ENCODE assay signal across 22 cellular contexts in the genomic region with DNA sequence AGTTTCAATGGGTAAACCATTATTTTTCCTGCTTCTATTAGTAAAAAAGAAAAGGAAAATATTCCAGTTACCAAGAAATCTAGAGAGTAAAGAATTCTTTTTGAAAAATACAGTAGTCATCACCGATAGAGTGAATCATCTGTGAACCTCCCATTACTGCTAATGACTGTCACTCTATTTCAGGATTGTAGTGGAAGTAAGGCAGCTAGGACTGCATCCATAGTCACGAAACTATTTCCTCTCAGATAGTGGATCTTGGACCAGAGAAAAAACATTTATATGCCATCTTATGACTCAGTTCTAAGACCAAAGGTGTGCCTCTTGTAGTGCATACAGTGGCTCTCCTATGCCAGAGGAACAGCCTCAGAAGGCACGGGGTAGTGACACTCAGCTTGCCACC.
DNase-seq lines count a peak whose midpoint lies in the region; FAIRE-seq and TF ChIP-seq lines count a peak whose summit lies in the region.
"Had no signal": no experiment of that assay in that cellular context is flagged by ENCODE, and none has a peak within 500 bp of the region (broad histone marks: within the 10 kb centered on the region; RNA-seq: fewer than 3 reads in every experiment).

No MANE protein-coding gene starts in this region.

- no peak overlapping the region for H3K18ac ChIP-seq in mesendoderm (ENCODE audit: low read length)

- H3K27me3 Mint-ChIP-seq in HFFc6 (ENCODE audit: insufficient read depth), result peaks cover 2% of the 10 kb centered on the region; the same call in 1 of the 2 replicates
- H3K27me3 Mint-ChIP-seq: activated B cell treated with CpG ODN at 0.5 μM for 24 hours; activated naive CD4-positive, alpha-beta T cell treated with anti-CD3 and anti-CD28 coated beads, Interleukin-2, amount 50 U/mL, for 24 hours; dendritic cell treated with granulocyte-macrophage colony-stimulating factor and Interleukin-4, amounts not matched to agents 40 ng/mL and 50 ng/mL, for 4 days had no signal

- no peak overlapping the region for H2BK120ac ChIP-seq in mesendoderm (ENCODE audit: low read depth, low read length)

- H3K79me1 ChIP-seq in mesendoderm (ENCODE audit: low read length), result no peaks in the 10 kb centered on the region

- peaks cover 15% of the 10 kb centered on the region for H3K4me1 Mint-ChIP-seq in HFFc6 (ENCODE audit: low read depth)
- H3K4me1 Mint-ChIP-seq: activated B cell treated with CpG ODN at 0.5 μM for 24 hours; activated naive CD4-positive, alpha-beta T cell treated with anti-CD3 and anti-CD28 coated beads, Interleukin-2, amount 50 U/mL, for 24 hours had no signal

- no peak overlapping the region for H4K8ac ChIP-seq in mesendoderm (ENCODE audit: low read depth, low read length)

- H3K36me3 ChIP-seq in bronchial epithelial cell (ENCODE audit: control insufficient read depth, insufficient read depth, low read length) (no peaks in the 10 kb centered on the region), mesendoderm (ENCODE audit: control insufficient read depth, insufficient read depth, low read length) (no peaks in the 10 kb centered on the region)
- H3K36me3 ChIP-seq: suprapubic skin had no signal

- no peak overlapping the region for H3K4me2 ChIP-seq in mesendoderm (ENCODE audit: low read length)

- H3K79me2 ChIP-seq in mesendoderm (ENCODE audit: control insufficient read depth, insufficient read depth, low read length), result no peaks in the 10 kb centered on the region

- no peak overlapping the region for H3K9ac ChIP-seq in mesendoderm (ENCODE audit: low read length)

- H3K4me3 ChIP-seq in AG10803 (ENCODE audit: low read length) (no peak overlapping the region), bronchial epithelial cell (ENCODE audit: low read depth, low read length) (no peak overlapping the region), mesendoderm (ENCODE audit: low read length) (no peak overlapping the region)
- H3K4me3 ChIP-seq: suprapubic skin had no signal

- H2AK5ac ChIP-seq in mesendoderm (ENCODE audit: low read length), result no peak overlapping the region

- H3K9me3 Mint-ChIP-seq in HFFc6, result no peaks in the 10 kb centered on the region
- H3K9me3 Mint-ChIP-seq: activated B cell treated with CpG ODN at 0.5 μM for 24 hours; activated T-cell treated with anti-CD3 and anti-CD28 coated beads, Interleukin-2, amount 50 U/mL, for 72 hours; T-helper 2 cell treated with Interferon-gamma antibody and Interleukin-4, amounts not matched to agents 5 μg/mL and 100 μg/mL, for 36 hours had no signal

- peak overlapping the region; percentile 17; the same call in 1 of the 2 replicates for H3K27ac Mint-ChIP-seq in HFFc6
- H3K27ac Mint-ChIP-seq: activated B cell treated with CpG ODN at 0.5 μM for 24 hours; activated naive CD4-positive, alpha-beta T cell treated with anti-CD3 and anti-CD28 coated beads, Interleukin-2, amount 50 U/mL, for 24 hours; activated T-cell treated with anti-CD3 and anti-CD28 coated beads, Interleukin-2, amount 50 U/mL, for 72 hours; dendritic cell treated with granulocyte-macrophage colony-stimulating factor and Interleukin-4, amounts not matched to agents 40 ng/mL and 50 ng/mL, for 4 days; T-helper 2 cell treated with Interferon-gamma antibody and Interleukin-4, amounts not matched to agents 5 μg/mL and 100 μg/mL, for 36 hours had no signal

- no peak overlapping the region for H2BK5ac ChIP-seq in mesendoderm (ENCODE audit: low read length)

- H2BK15ac ChIP-seq in mesendoderm (replicated peaks; ENCODE audit: low read depth), result no peak overlapping the region

- no peak overlapping the region for H3K27ac ChIP-seq in mesendoderm (ENCODE audit: low read depth, low read length)
- H3K27ac ChIP-seq: epithelial cell of prostate, suprapubic skin had no signal

- no peak overlapping the region for H3K23ac ChIP-seq in mesendoderm (ENCODE audit: low read length)

- TF ChIP-seq CTCF in AG10803 (conservative IDR thresholded peaks at IDR 0.05; ENCODE audit: low read length), result no peak
- TF ChIP-seq CTCF in HFFc6 (IDR thresholded peaks at IDR 0.05), result no peak
- TF ChIP-seq CTCF in bronchial epithelial cell (IDR thresholded peaks at IDR 0.05; ENCODE audit: insufficient read depth, low read length, severe bottlenecking), result no peak

- no CpG with 5 or more reads among the region's 3 CpGs for WGBS in mesendoderm (ENCODE audit: extremely low coverage, insufficient coverage, low lambda C conversion rate)

- H3K36me3 Mint-ChIP-seq in HFFc6 (ENCODE audit: low read depth), result no peaks in the 10 kb centered on the region
- H3K36me3 Mint-ChIP-seq: activated naive CD4-positive, alpha-beta T cell treated with anti-CD3 and anti-CD28 coated beads, Interleukin-2, amount 50 U/mL, for 24 hours had no signal

- H3K4ac ChIP-seq in mesendoderm (ENCODE audit: low read depth, low read length), result no peak overlapping the region

- FAIRE-seq in bronchial epithelial cell (lab: Jason Lieb, UNC), result no peak

- DNase-seq in AG10803 (ENCODE audit: low read depth), result peak; percentile 30
- DNase-seq in HFFc6, result peak; percentile 66
- peak; percentile 19 for DNase-seq in bronchial epithelial cell (ENCODE audit: low read depth)
- peak; percentile 21 for DNase-seq in kidney tubule cell (ENCODE audit: low spot score)
- no peak for DNase-seq in mesendoderm
- no peak for DNase-seq in NCI-H345 treated with DMSO at 0.1 percent for 48 hours (lab: John Stamatoyannopoulos, UW; ENCODE audit: unreplicated experiment)
- DNase-seq in NCI-H146 treated with DMSO at 0.1 percent for 48 hours (lab: John Stamatoyannopoulos, UW; ENCODE audit: unreplicated experiment), result no peak
- no peak for DNase-seq in T-helper 1 cell
- DNase-seq: activated B cell treated with CpG ODN at 0.5 μM for 24 hours; activated CD8-positive, alpha-beta memory T cell treated with anti-CD3 and anti-CD28 coated beads for 24 hours; activated T-cell treated with anti-CD3 and anti-CD28 coated beads, Interleukin-2, amount 50 U/mL, for 72 hours; AML-193; DMS79; Kasumi-1; NCI-H1105; NCI-H524 treated with DMSO at 0.1 percent for 48 hours; occipital lobe had no signal

- H3K4me3 Mint-ChIP-seq in HFFc6, result peak overlapping the region; percentile 14; the same call in 1 of the 2 replicates
- H3K4me3 Mint-ChIP-seq: activated B cell treated with CpG ODN at 0.5 μM for 24 hours; activated naive CD4-positive, alpha-beta T cell treated with anti-CD3 and anti-CD28 coated beads, Interleukin-2, amount 50 U/mL, for 24 hours; activated T-cell treated with anti-CD3 and anti-CD28 coated beads, Interleukin-2, amount 50 U/mL, for 72 hours; dendritic cell treated with granulocyte-macrophage colony-stimulating factor and Interleukin-4, amounts not matched to agents 40 ng/mL and 50 ng/mL, for 4 days; T-helper 2 cell treated with Interferon-gamma antibody and Interleukin-4, amounts not matched to agents 5 μg/mL and 100 μg/mL, for 36 hours had no signal

- peaks cover 2% of the 10 kb centered on the region for H3K4me1 ChIP-seq in mesendoderm (ENCODE audit: control insufficient read depth, low read depth, low read length)
- H3K4me1 ChIP-seq: suprapubic skin had no signal

- H3K56ac ChIP-seq in mesendoderm (ENCODE audit: low read length), result no peak overlapping the region

- H4K5ac ChIP-seq in mesendoderm (ENCODE audit: low read length), result no peak overlapping the region

- peaks cover 1% of the 10 kb centered on the region for H3K27me3 ChIP-seq in bronchial epithelial cell (ENCODE audit: control insufficient read depth, insufficient read depth, low read length)
- no peaks in the 10 kb centered on the region for H3K27me3 ChIP-seq in mesendoderm (ENCODE audit: insufficient read depth, low read length, poor library complexity)
- H3K27me3 ChIP-seq: suprapubic skin had no signal

Comparison
In these comparisons a context has a peak if more than half of its experiments do, and no peak if none do; other contexts are left out.
1. DNase-seq: peak in AG10803 (single experiment), HFFc6 (single experiment), bronchial epithelial cell (single experiment) and kidney tubule cell (single experiment); none in mesendoderm (single experiment), NCI-H345 treated with DMSO at 0.1 percent for 48 hours (single experiment), NCI-H146 treated with DMSO at 0.1 percent for 48 hours (single experiment) and T-helper 1 cell (0 of 5).